Comparison of ENCODE assay signal across 8 cellular contexts in the genomic region with DNA sequence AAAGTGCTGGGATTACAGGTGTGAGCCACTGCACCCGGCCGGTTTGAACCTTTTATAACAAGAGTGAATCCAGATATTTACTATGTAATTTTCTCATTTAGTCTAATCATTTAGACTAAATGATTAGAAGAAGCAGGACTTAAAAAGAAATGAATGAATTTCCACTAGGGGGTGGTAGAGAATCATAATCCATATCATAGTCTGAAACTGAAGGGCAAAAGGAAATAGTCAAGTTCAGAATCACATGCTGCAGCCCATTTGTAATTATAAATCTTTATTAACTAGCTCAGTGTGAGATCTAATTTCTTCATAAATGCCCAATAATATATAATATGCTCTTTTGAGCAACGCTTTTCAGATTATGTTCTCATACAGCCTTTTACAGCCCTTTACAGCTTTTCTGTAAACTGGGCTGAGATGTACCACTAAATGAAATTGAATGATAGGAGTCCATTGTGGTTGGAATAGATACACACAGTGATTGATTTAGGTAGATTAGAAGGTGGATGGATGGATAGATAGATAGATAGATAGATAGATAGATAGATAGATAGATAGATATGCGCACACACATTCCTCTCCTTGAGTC. TPM values are rescaled to one million over a fixed set of nuclear protein-coding genes. Genes with fewer than 3 reads are reported as not detected.
DNase-seq lines count a peak whose midpoint lies in the region; ATAC-seq and TF ChIP-seq lines count a peak whose summit lies in the region.

No MANE protein-coding gene starts in this region.

- no peak overlapping the region for H2BK120ac ChIP-seq in mesenchymal stem cell (ENCODE audit: low read depth, low read length)

- H3K14ac ChIP-seq in mesenchymal stem cell (ENCODE audit: low read length in 2 of 2), result no peak overlapping the region

- 40% methylated on average over 2 of the region's 4 CpGs for WGBS in mesenchymal stem cell

- H2AFZ ChIP-seq in OCI-LY3 (ENCODE audit: low read depth, low read length), result no peak overlapping the region
- H2AFZ ChIP-seq in mesenchymal stem cell (ENCODE audit: low read depth, low read length), result no peak overlapping the region

- no peak overlapping the region for H2AK5ac ChIP-seq in mesenchymal stem cell (ENCODE audit: low read length, severe bottlenecking)

- H3K27me3 ChIP-seq in OCI-LY3 (ENCODE audit: low read depth, low read length) (no peaks in the 10 kb centered on the region), mesenchymal stem cell (ENCODE audit: control insufficient read depth in 1 of 2, insufficient read depth in 1 of 2, low read length in 2 of 2) (no peaks in the 10 kb centered on the region)

- H2BK12ac ChIP-seq in mesenchymal stem cell (ENCODE audit: low read length in 2 of 2), result no peak overlapping the region

- no peak overlapping the region for H3K23ac ChIP-seq in mesenchymal stem cell (ENCODE audit: low read length in 2 of 2)

- peaks cover 2% of the 10 kb centered on the region for H3K79me1 ChIP-seq in mesenchymal stem cell (replicated peaks; ENCODE audit: low read length, poor library complexity, severe bottlenecking)

- H3K18ac ChIP-seq in mesenchymal stem cell (ENCODE audit: low read depth in 1 of 2, low read length in 2 of 2), result no peak overlapping the region

- H4K20me1 ChIP-seq in OCI-LY3 (ENCODE audit: insufficient read depth, low read length), result no peaks in the 10 kb centered on the region

- H4K8ac ChIP-seq in mesenchymal stem cell (ENCODE audit: low read length), result no peak overlapping the region

- no peak overlapping the region for H3K4ac ChIP-seq in mesenchymal stem cell (ENCODE audit: low read depth in 1 of 2, low read length in 2 of 2)

- H3K4me3 ChIP-seq in OCI-LY3 (ENCODE audit: low read length) (no peak overlapping the region), mesenchymal stem cell (ENCODE audit: insufficient read depth in 1 of 2, low read depth in 1 of 2, low read length in 2 of 2) (no peak overlapping the region)

- H3K79me2 ChIP-seq in OCI-LY3 (ENCODE audit: low read length), result no peaks in the 10 kb centered on the region

- H3K9ac ChIP-seq in OCI-LY3 (ENCODE audit: low read length), result no peak overlapping the region
- H3K9ac ChIP-seq in mesenchymal stem cell (ENCODE audit: low read length), result peak overlapping the region; percentile 54

- DNase-seq in DMS53 treated with DMSO at 0.1 percent for 48 hours (lab: John Stamatoyannopoulos, UW; ENCODE audit: unreplicated experiment), result peak; percentile 58
- peak; percentile 77 to 86 for DNase-seq in Kasumi-1 (lab: John Stamatoyannopoulos, UW)
- peak; percentile 86 for DNase-seq in dermis blood vessel endothelial cell
- DNase-seq in mesenchymal stem cell, result peak; percentile 82
- no peak for DNase-seq in activated CD8-positive, alpha-beta memory T cell treated with anti-CD3 and anti-CD28 coated beads, Interleukin-2, amount 50 U/mL, for 4 hours

- peak; percentile 54 for TF ChIP-seq CTCF in OCI-LY3 (IDR thresholded peaks at IDR 0.05; ENCODE audit: low read depth, low read length)

- no peak overlapping the region for H4K91ac ChIP-seq in mesenchymal stem cell (ENCODE audit: low read length)

- H3K36me3 ChIP-seq in OCI-LY3 (replicated peaks; ENCODE audit: low read depth, low read length) (no peaks in the 10 kb centered on the region), mesenchymal stem cell (ENCODE audit: control insufficient read depth in 1 of 2, insufficient read depth in 2 of 2, low read depth in 1 of 2, low read length in 2 of 2) (no peaks in the 10 kb centered on the region)

- H3K27ac ChIP-seq in OCI-LY3 (ENCODE audit: low read length), result no peak overlapping the region
- H3K27ac ChIP-seq in mesenchymal stem cell (ENCODE audit: low read length, poor library complexity, severe bottlenecking), result no peak overlapping the region

- H3K4me2 ChIP-seq in OCI-LY3 (ENCODE audit: low read length) (peak overlapping the region; percentile 32; the same call in 1 of the 2 replicates), mesenchymal stem cell (ENCODE audit: low read length, poor library complexity, severe bottlenecking) (no peak overlapping the region)

- peaks cover 7% of the 10 kb centered on the region for H3K4me1 ChIP-seq in OCI-LY3 (ENCODE audit: low read length)
- H3K4me1 ChIP-seq in mesenchymal stem cell (ENCODE audit: control insufficient read depth, insufficient read depth, low read depth, low read length), result peaks cover 4% of the 10 kb centered on the region

- no peaks in the 10 kb centered on the region for H3K9me3 ChIP-seq in OCI-LY3 (ENCODE audit: insufficient read depth, low read length)
- no peaks in the 10 kb centered on the region for H3K9me3 ChIP-seq in mesenchymal stem cell (ENCODE audit: control insufficient read depth, low read length)

- no peak for ATAC-seq in GM19023 (IDR thresholded peaks at IDR 0.05; ENCODE audit: unreplicated experiment)
- no peak for ATAC-seq in GM18861 (IDR thresholded peaks at IDR 0.05; ENCODE audit: unreplicated experiment)

- no peak overlapping the region for H2BK5ac ChIP-seq in mesenchymal stem cell (ENCODE audit: low read depth, low read length, poor library complexity, severe bottlenecking)

- no peak overlapping the region for H2BK15ac ChIP-seq in mesenchymal stem cell (ENCODE audit: low read depth, poor library complexity, severe bottlenecking)

RNA-seq across cellular contexts. Expression of gene PSMB9, which starts 31.8 kb away (rescaled TPM):
- 29.1 and 68.9 TPM in 2 replicates for total RNA-seq in dermis blood vessel endothelial cell
- polyA plus RNA-seq in mesenchymal stem cell (2013, experiment 1 of 2), result 22.5 TPM
- 23.3 TPM for polyA plus RNA-seq in mesenchymal stem cell (2013, experiment 2 of 2)

RNA-seq across cellular contexts. Expression of gene TAP1, which starts 32.3 kb away (rescaled TPM):
- total RNA-seq in dermis blood vessel endothelial cell, result 52.9 and 93.4 TPM in 2 replicates
- 27.8 TPM for polyA plus RNA-seq in mesenchymal stem cell (2013, experiment 1 of 2)
- 29.5 TPM for polyA plus RNA-seq in mesenchymal stem cell (2013, experiment 2 of 2)

RNA-seq across cellular contexts. Expression of gene PSMB8, which starts 41.9 kb away (rescaled TPM):
- 73.5 and 86.4 TPM in 2 replicates for total RNA-seq in dermis blood vessel endothelial cell
- 73.2 TPM for polyA plus RNA-seq in mesenchymal stem cell (2013, experiment 1 of 2)
- polyA plus RNA-seq in mesenchymal stem cell (2013, experiment 2 of 2), result 77.8 TPM

RNA-seq across cellular contexts. Expression of gene TAP2, which starts 47.3 kb away (rescaled TPM):
- total RNA-seq in dermis blood vessel endothelial cell, result 22.8 and 39.0 TPM in 2 replicates
- 23.7 TPM for polyA plus RNA-seq in mesenchymal stem cell (2013, experiment 1 of 2)
- 23.3 TPM for polyA plus RNA-seq in mesenchymal stem cell (2013, experiment 2 of 2)

RNA-seq across cellular contexts. Expression of gene HLA-DMB, which starts 55.0 kb away (rescaled TPM):
- total RNA-seq in dermis blood vessel endothelial cell, result 1.0 and 2.9 TPM in 2 replicates
- polyA plus RNA-seq in mesenchymal stem cell (2013, experiment 1 of 2), result 1.5 TPM
- 1.7 TPM for polyA plus RNA-seq in mesenchymal stem cell (2013, experiment 2 of 2)
